13 cellular contexts compared by ENCODE assay signal in genomic region chr5:129243058-129243457, GRCh38.
"Had no signal": no experiment of that assay in that cellular context is flagged by ENCODE, and none has a peak within 500 bp of the region (broad histone marks: within the 10 kb centered on the region; RNA-seq: fewer than 3 reads in every experiment).

No MANE protein-coding gene starts in this region.

- H3K4me1 ChIP-seq: esophagus squamous epithelium, lower lobe of right lung, prostate gland, SJSA1, spleen, suprapubic skin had no signal

- H3K36me3 ChIP-seq: esophagus squamous epithelium, lower lobe of right lung, prostate gland, SJSA1, spleen, suprapubic skin had no signal

- H3K4me3 ChIP-seq: esophagus squamous epithelium, lower lobe of right lung, prostate gland, SJSA1, spleen, suprapubic skin had no signal

- DNase-seq: activated naive CD4-positive, alpha-beta T cell treated with anti-CD3 and anti-CD28 coated beads, Interleukin-2, amount 10 ng/mL, durations not matched to agents 7 days and 5 days; activated T-cell treated with anti-CD3 and anti-CD28 coated beads, Interleukin-2, amount 50 U/mL, for 24 hours; central memory CD4-positive, alpha-beta T cell; cortex of kidney; effector CD8-positive, alpha-beta T cell; esophagus squamous epithelium; lower lobe of right lung; spleen had no signal

- H3K27ac ChIP-seq: esophagus squamous epithelium, lower lobe of right lung, prostate gland, SJSA1, spleen, suprapubic skin had no signal

- ATAC-seq: activated CD4-positive, CD25-positive, alpha-beta regulatory T cell treated with anti-CD3 and anti-CD28 coated beads, Interleukin-2, amount 50 U/mL, for 24 hours; lower lobe of right lung; sciatic nerve had no signal

- H3K27me3 ChIP-seq: esophagus squamous epithelium, SJSA1, spleen, suprapubic skin had no signal

- H3K9me3 ChIP-seq: esophagus squamous epithelium, lower lobe of right lung, prostate gland, SJSA1, spleen, suprapubic skin had no signal
